Comparison of ENCODE assay signal across 9 cellular contexts in genomic region chr15:66389098-66389858, GRCh38. TPM values are rescaled to one million over a fixed set of nuclear protein-coding genes. Genes with fewer than 3 reads are reported as not detected.
DNase-seq lines count a peak whose midpoint lies in the region; ATAC-seq and TF ChIP-seq lines count a peak whose summit lies in the region.
"Had no signal": no experiment of that assay in that cellular context is flagged by ENCODE, and none has a peak within 500 bp of the region (broad histone marks: within the 10 kb centered on the region; RNA-seq: fewer than 3 reads in every experiment).

No MANE protein-coding gene starts in this region.

- H3K36me3 ChIP-seq in GM06990 (ENCODE audit: control insufficient read depth, insufficient read depth, low read length) (no peaks in the 10 kb centered on the region), KMS-11 (ENCODE audit: insufficient read depth) (no peaks in the 10 kb centered on the region)

- H3K36me3 Mint-ChIP-seq in activated naive CD4-positive, alpha-beta T cell treated with anti-CD3 and anti-CD28 coated beads, Interleukin-2, amount 50 U/mL, for 72 hours, result peaks cover 17 to 50% of the 10 kb centered on the region in 2 donors
- H3K36me3 Mint-ChIP-seq in neural crest cell (ENCODE audit: low read depth), result peaks cover 5% of the 10 kb centered on the region

- peak overlapping the region; percentile 81; the same call in 1 of the 2 replicates for H3K4me2 ChIP-seq in KMS-11

- H2AFZ ChIP-seq in KMS-11 (ENCODE audit: low read depth), result no peak overlapping the region

- no peaks in the 10 kb centered on the region for H3K27me3 Mint-ChIP-seq in neural crest cell (ENCODE audit: low read depth)

- H3K9ac ChIP-seq in KMS-11, result no peak overlapping the region

- peaks cover 44% of the 10 kb centered on the region for H3K4me1 Mint-ChIP-seq in neural crest cell

- peak overlapping the region; percentile 19 to 46 for H3K27ac Mint-ChIP-seq in activated naive CD4-positive, alpha-beta T cell treated with anti-CD3 and anti-CD28 coated beads, Interleukin-2, amount 50 U/mL, for 72 hours
- H3K27ac Mint-ChIP-seq in neural crest cell (ENCODE audit: unreplicated experiment), result no peak overlapping the region

- no peaks in the 10 kb centered on the region; the same call in 1 of the 2 replicates for H4K20me1 ChIP-seq in KMS-11 (ENCODE audit: insufficient read depth)

- DNase-seq in GM06990 (ENCODE audit: extremely low read depth, insufficient read length) (peak; percentile 33), neural crest cell (ENCODE audit: low read depth, low spot score) (no peak), DMS79 (lab: John Stamatoyannopoulos, UW) (no peak), GM03348 (ENCODE audit: low spot score) (no peak), foreskin fibroblast (no peak)
- DNase-seq in activated naive CD4-positive, alpha-beta T cell treated with anti-CD3 and anti-CD28 coated beads, Interleukin-2, amount 50 U/mL, for 72 hours (ENCODE audit: low spot score in 2 of 2), result no peak
- DNase-seq: posterior cingulate gyrus had no signal

- H3K79me2 ChIP-seq in KMS-11 (ENCODE audit: insufficient read depth, low read depth), result peaks cover 68% of the 10 kb centered on the region

- H3K27me3 ChIP-seq in GM06990 (replicated peaks; ENCODE audit: control insufficient read depth, insufficient read depth, low read length) (no peaks in the 10 kb centered on the region), KMS-11 (ENCODE audit: insufficient read depth, low read depth) (no peaks in the 10 kb centered on the region)

- peak overlapping the region; percentile 94 for H3K4me3 Mint-ChIP-seq in neural crest cell

- peaks cover 41% of the 10 kb centered on the region for H3K4me1 ChIP-seq in KMS-11 (ENCODE audit: low read depth, poor library complexity, severe bottlenecking)

- no peaks in the 10 kb centered on the region for H3K9me3 Mint-ChIP-seq in activated naive CD4-positive, alpha-beta T cell treated with anti-CD3 and anti-CD28 coated beads, Interleukin-2, amount 50 U/mL, for 72 hours
- no peaks in the 10 kb centered on the region for H3K9me3 Mint-ChIP-seq in neural crest cell

- peak overlapping the region; percentile 89 for H3K4me3 ChIP-seq in GM06990 (replicated peaks; ENCODE audit: low read depth, low read length)
- no peak overlapping the region for H3K4me3 ChIP-seq in KMS-11 (IDR thresholded peaks at IDR 0.05; ENCODE audit: insufficient read depth, low read depth, low read length)
- H3K4me3 ChIP-seq in foreskin fibroblast (ENCODE audit: low read depth in 1 of 2, low read length in 2 of 2), result no peak overlapping the region

- TF ChIP-seq CTCF in GM06990 (IDR thresholded peaks at IDR 0.05; ENCODE audit: insufficient read depth, low read length, poor library complexity, severe bottlenecking), result no peak
- no peak for TF ChIP-seq CTCF in KMS-11 (conservative IDR thresholded peaks at IDR 0.05; ENCODE audit: low read depth, low read length)
- TF ChIP-seq CTCF in neural crest cell (conservative IDR thresholded peaks at IDR 0.05), result no peak
- no peak for TF ChIP-seq CTCF in foreskin fibroblast (IDR thresholded peaks at IDR 0.05; ENCODE audit: low read depth, low read length)

- no peak for ATAC-seq in activated naive CD4-positive, alpha-beta T cell treated with anti-CD3 and anti-CD28 coated beads, Interleukin-2, amount 50 U/mL, for 72 hours
- ATAC-seq in HG02588 (IDR thresholded peaks at IDR 0.05; ENCODE audit: unreplicated experiment), result no peak

- H3K27ac ChIP-seq in KMS-11, result no peak overlapping the region

RNA-seq across cellular contexts. Expression of gene MAP2K1, which starts 2.6 kb away (rescaled TPM):
- 100 to 1,000 TPM in 1 of 2 donors, 10 to 100 TPM in 1; 78.8 to 131 TPM for total RNA-seq in activated naive CD4-positive, alpha-beta T cell treated with anti-CD3 and anti-CD28 coated beads, Interleukin-2, amount 50 U/mL, for 72 hours
- total RNA-seq in neural crest cell, result 43.3 and 43.4 TPM in 2 replicates

RNA-seq across cellular contexts. Expression of gene TIPIN, which starts 32.8 kb away (rescaled TPM):
- 10 to 100 TPM; 27.9 to 36.3 TPM for total RNA-seq in activated naive CD4-positive, alpha-beta T cell treated with anti-CD3 and anti-CD28 coated beads, Interleukin-2, amount 50 U/mL, for 72 hours
- total RNA-seq in neural crest cell, result 23.4 and 23.7 TPM in 2 replicates
